Comparison of ENCODE assay signal across 9 cellular contexts in the genomic region with DNA sequence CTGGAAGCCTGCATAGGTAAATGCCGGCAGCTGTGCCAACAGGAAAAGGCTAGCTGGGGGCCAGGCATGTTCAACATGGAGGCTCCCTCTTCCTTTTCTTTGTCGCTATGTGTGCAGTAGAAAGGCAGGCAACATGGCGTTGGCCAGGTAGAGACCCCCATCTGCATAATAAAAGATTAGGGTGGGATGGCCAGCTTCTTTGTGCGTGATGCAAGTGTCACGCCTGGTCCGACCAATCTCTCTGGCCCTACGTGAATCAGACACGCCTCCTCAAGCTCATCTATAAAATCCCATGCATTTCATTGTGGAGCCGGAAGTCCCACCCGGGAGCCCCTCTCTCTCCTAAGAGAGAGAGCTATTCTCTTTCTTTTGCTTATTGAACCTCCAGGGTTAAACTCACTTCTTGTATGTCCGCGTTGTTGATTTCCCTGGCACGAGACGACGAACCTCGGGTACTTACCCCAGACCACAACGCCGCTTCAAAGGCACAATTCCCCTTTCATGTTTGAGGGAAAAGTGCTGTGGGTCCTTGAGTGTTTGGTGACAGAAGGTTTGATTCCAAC. TPM values are rescaled to one million over a fixed set of nuclear protein-coding genes. Genes with fewer than 3 reads are reported as not detected.
DNase-seq lines count a peak whose midpoint lies in the region; ATAC-seq, FAIRE-seq and TF ChIP-seq lines count a peak whose summit lies in the region.
"Had no signal": no experiment of that assay in that cellular context is flagged by ENCODE, and none has a peak within 500 bp of the region (broad histone marks: within the 10 kb centered on the region; RNA-seq: fewer than 3 reads in every experiment).

No MANE protein-coding gene starts in this region.

- H3K27ac Mint-ChIP-seq in naive thymus-derived CD8-positive, alpha-beta T cell: peak overlapping the region in 9 of 10 donors; percentile 43 to 84 (median 65)

- no peak overlapping the region for H3K4me3 ChIP-seq in spleen

- H3K27ac ChIP-seq in spleen: no peak overlapping the region

- intact Hi-C loops in spleen (cut with DNase I; ENCODE audit: low total_unique reads): loop anchor here (10.0 kb wide), 1 partner anchor 669 kb away; no protein-coding TSS in a partner anchor

- no peaks in the 10 kb centered on the region for H3K27me3 ChIP-seq in spleen (replicated peaks in 1 of 7)

- no peak for TF ChIP-seq CTCF in spleen (IDR thresholded peaks at IDR 0.05 in 8 of 11, conservative IDR thresholded peaks at IDR 0.05 in 3 of 11)

- no peaks in the 10 kb centered on the region for H3K36me3 Mint-ChIP-seq in naive thymus-derived CD8-positive, alpha-beta T cell

- H3K4me1 Mint-ChIP-seq in naive thymus-derived CD8-positive, alpha-beta T cell: peaks cover 11 to 36% (median 29%) of the 10 kb centered on the region in 4 donors

- POLR2A ChIA-PET in naive thymus-derived CD8-positive, alpha-beta T cell (lab: Charles Lee): interaction anchor here (0.6 to 1.3 kb wide), 3 partner anchors 9 to 348 kb away, joined by 3 to 4 read pairs (median 3); no protein-coding TSS in a partner anchor

- peaks cover 0 to 28% (median 0%) of the 10 kb centered on the region in 6 donors for H3K36me3 ChIP-seq in spleen

- DNase-seq in DMS114 treated with DMSO at 0.1 percent for 48 hours (lab: John Stamatoyannopoulos, UW; ENCODE audit: unreplicated experiment): peak; percentile 71
- DNase-seq in NCI-H2081 (lab: John Stamatoyannopoulos, UW): peak; percentile 55 to 72
- DNase-seq in central memory CD4-positive, alpha-beta T cell: peak; percentile 40
- peak in 9 of 10 donors; percentile 12 to 80 (median 53) for DNase-seq in naive thymus-derived CD8-positive, alpha-beta T cell
- DNase-seq in spleen: no peak
- DNase-seq in GM12892 (ENCODE audit: insufficient read length): no peak

- WGBS in spleen, 5 donors: 65 to 82% (median 73%) methylated on average over 18 of the region's 18 CpGs

- FAIRE-seq in GM12892 (lab: Jason Lieb, UNC): no peak
- FAIRE-seq: GM18507 had no signal

- H3K27me3 Mint-ChIP-seq in naive thymus-derived CD8-positive, alpha-beta T cell: no peaks in the 10 kb centered on the region

- TF ChIP-seq POLR2A in spleen (IDR thresholded peaks at IDR 0.05) (no peak), GM12892 (IDR thresholded peaks at IDR 0.05; ENCODE audit: low read depth, low read length) (no peak)

- ATAC-seq in naive thymus-derived CD8-positive, alpha-beta T cell: peak; percentile 91 to 97
- ATAC-seq in GM21576 (IDR thresholded peaks at IDR 0.05; ENCODE audit: unreplicated experiment): no peak
- no peak for ATAC-seq in HG03432 (IDR thresholded peaks at IDR 0.05; ENCODE audit: unreplicated experiment)

- H3K4me3 Mint-ChIP-seq in naive thymus-derived CD8-positive, alpha-beta T cell: peak overlapping the region; percentile 16 to 74 (median 47)

- H3K9me3 ChIP-seq in spleen: no peaks in the 10 kb centered on the region

- H3K4me1 ChIP-seq in spleen: no peaks in the 10 kb centered on the region

- no peaks in the 10 kb centered on the region for H3K9me3 Mint-ChIP-seq in naive thymus-derived CD8-positive, alpha-beta T cell

RNA-seq across cellular contexts. Expression of a gene that starts 25.0 kb away (rescaled TPM):
- not detected for total RNA-seq in naive thymus-derived CD8-positive, alpha-beta T cell
- polyA plus RNA-seq in naive thymus-derived CD8-positive, alpha-beta T cell: not detected
- under 1 TPM in 5 of 7 donors, not detected in 2; 0.13 to 0.43 (median 0.22) TPM for total RNA-seq in spleen
- polyA plus RNA-seq in spleen: not detected
- polyA plus RNA-seq in GM12892 (2012; ENCODE audit: missing spikeins): not detected

Comparison
In these comparisons a context has a peak if more than half of its experiments do, and no peak if none do; other contexts are left out.
1. DNase-seq: peak in DMS114 treated with DMSO at 0.1 percent for 48 hours (single experiment), NCI-H2081 (2 of 2), central memory CD4-positive, alpha-beta T cell (single experiment) and naive thymus-derived CD8-positive, alpha-beta T cell (9 of 10); none in spleen (single experiment) and GM12892 (single experiment).
2. ATAC-seq: peak in naive thymus-derived CD8-positive, alpha-beta T cell (2 of 2); none in GM21576 (single experiment) and HG03432 (single experiment).